In the genomic region with DNA sequence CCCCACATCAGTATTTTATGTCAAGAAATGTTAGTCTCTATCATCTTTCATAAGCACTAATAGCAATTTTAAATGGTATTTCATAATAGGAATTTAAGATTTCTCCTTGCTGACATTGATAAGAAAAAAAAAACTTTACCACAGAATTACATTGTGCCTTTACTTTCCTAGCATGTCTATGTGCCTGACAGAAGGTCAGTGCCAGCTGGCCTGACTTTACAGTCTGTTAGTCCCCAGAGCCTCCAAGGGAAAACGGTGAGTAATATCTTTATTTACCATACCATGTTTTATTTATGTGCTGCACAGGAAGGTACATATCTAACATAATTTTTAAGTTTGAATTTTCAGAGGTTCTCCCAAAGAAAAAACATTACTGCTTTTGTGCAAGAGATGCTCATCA, we compare ENCODE assay signal across 1 cellular context.
TF ChIP-seq lines count a peak whose summit lies in the region.

No MANE protein-coding gene starts in this region.

TF ChIP-seq in IMR-90, 13 proteins besides CTCF, POLR2A, EP300 and RAD21 (continued from another document):
- TF ChIP-seq USF2 (IDR thresholded peaks at IDR 0.05; ENCODE audit: low read depth, low read length) (no peak), MAFK (IDR thresholded peaks at IDR 0.05; ENCODE audit: low read depth, low read length) (no peak), CEBPB (IDR thresholded peaks at IDR 0.05; ENCODE audit: low read depth, low read length) (no peak), MXI1 (IDR thresholded peaks at IDR 0.05; ENCODE audit: borderline replicate concordance, low read depth, low read length) (no peak), RFX5 (IDR thresholded peaks at IDR 0.05; ENCODE audit: low read depth, low read length) (no peak), RCOR1 (IDR thresholded peaks at IDR 0.05; ENCODE audit: insufficient replicate concordance, low read length) (no peak), FOS (IDR thresholded peaks at IDR 0.05; ENCODE audit: low read depth, low read length) (no peak), CHD1 (IDR thresholded peaks at IDR 0.05; ENCODE audit: low read depth, low read length) (no peak), MAZ (IDR thresholded peaks at IDR 0.05; ENCODE audit: borderline replicate concordance, low read depth, low read length) (no peak)
